14 cellular contexts compared by ENCODE assay signal in genomic region chr3:33062814-33063346, GRCh38. TPM values are rescaled to one million over a fixed set of nuclear protein-coding genes. Genes with fewer than 3 reads are reported as not detected.
DNase-seq lines count a peak whose midpoint lies in the region; ATAC-seq and TF ChIP-seq lines count a peak whose summit lies in the region.
"Had no signal": no experiment of that assay in that cellular context is flagged by ENCODE, and none has a peak within 500 bp of the region (broad histone marks: within the 10 kb centered on the region; RNA-seq: fewer than 3 reads in every experiment).

No MANE protein-coding gene starts in this region.

- H3K4me3 ChIP-seq in SK-N-SH (ENCODE audit: low read depth in 2 of 2, low read length in 1 of 2): no peak overlapping the region
- H3K4me3 ChIP-seq: colonic mucosa had no signal

- H3K27ac ChIP-seq in SK-N-SH (ENCODE audit: low read depth in 2 of 2, low read length in 1 of 2): no peak overlapping the region
- H3K27ac ChIP-seq: 22Rv1, colonic mucosa, RWPE1 had no signal

- H3K9me3 ChIP-seq in SK-N-SH: no peaks in the 10 kb centered on the region
- H3K9me3 ChIP-seq in T-helper 17 cell (ENCODE audit: control insufficient read depth, low read length, poor library complexity, severe bottlenecking): no peaks in the 10 kb centered on the region
- H3K9me3 ChIP-seq: colonic mucosa had no signal

- peak overlapping the region; percentile 100 for H3K27ac Mint-ChIP-seq in T-helper 17 cell
- H3K27ac Mint-ChIP-seq in activated naive CD8-positive, alpha-beta T cell treated with anti-CD3 and anti-CD28 coated beads, Interleukin-2, amount 10 ng/mL, durations not matched to agents 7 days and 5 days: peak overlapping the region; percentile 67
- peak overlapping the region; percentile 46 for H3K27ac Mint-ChIP-seq in nephron progenitor cell

- H3K4me3 Mint-ChIP-seq in T-helper 17 cell (peak overlapping the region; percentile 80), nephron progenitor cell (no peak overlapping the region)
- peak overlapping the region; percentile 57 for H3K4me3 Mint-ChIP-seq in activated naive CD8-positive, alpha-beta T cell treated with anti-CD3 and anti-CD28 coated beads, Interleukin-2, amount 10 ng/mL, durations not matched to agents 7 days and 5 days

- H4K20me1 ChIP-seq in SK-N-SH (ENCODE audit: insufficient read depth): no peaks in the 10 kb centered on the region

- no peaks in the 10 kb centered on the region for H3K27me3 Mint-ChIP-seq in T-helper 17 cell
- H3K27me3 Mint-ChIP-seq in activated naive CD8-positive, alpha-beta T cell treated with anti-CD3 and anti-CD28 coated beads, Interleukin-2, amount 10 ng/mL, durations not matched to agents 7 days and 5 days: no peaks in the 10 kb centered on the region
- H3K27me3 Mint-ChIP-seq in nephron progenitor cell (ENCODE audit: low read depth, poor library complexity): no peaks in the 10 kb centered on the region

- no peaks in the 10 kb centered on the region for H3K9me3 Mint-ChIP-seq in activated naive CD8-positive, alpha-beta T cell treated with anti-CD3 and anti-CD28 coated beads, Interleukin-2, amount 10 ng/mL, durations not matched to agents 7 days and 5 days
- no peaks in the 10 kb centered on the region for H3K9me3 Mint-ChIP-seq in nephron progenitor cell

- no peak for TF ChIP-seq EP300 in SK-N-SH (IDR thresholded peaks at IDR 0.05; ENCODE audit: borderline replicate concordance in 1 of 2, low read depth in 1 of 2, low read length in 1 of 2)

- H3K79me2 ChIP-seq in SK-N-SH (ENCODE audit: insufficient read depth): 0 out of 2 replicates have a peak, but pooled peaks cover 7% of the 10 kb centered on the region

- no peak overlapping the region for H3K9ac ChIP-seq in SK-N-SH

- POLR2A ChIA-PET in SK-N-SH (lab: Yijun Ruan, JAX): no interaction called here
- POLR2A ChIA-PET in activated naive CD8-positive, alpha-beta T cell treated with anti-CD3 and anti-CD28 coated beads, Interleukin-2, amount 10 ng/mL, durations not matched to agents 7 days and 5 days (lab: Charles Lee): interaction anchor here (1.1 to 3.5 kb wide), 2 partner anchors 14 to 17 kb away, joined by 3 to 19 read pairs; no protein-coding TSS in a partner anchor

- ATAC-seq in SK-N-SH treated with all-trans-retinoic acid at 6 μM for 48 hours: no peak
- peak; percentile 65 for ATAC-seq in T-helper 17 cell
- no peak for ATAC-seq in activated naive CD8-positive, alpha-beta T cell treated with anti-CD3 and anti-CD28 coated beads, Interleukin-2, amount 10 ng/mL, durations not matched to agents 7 days and 5 days (ENCODE audit: low read depth)
- no peak for ATAC-seq in esophagus mucosa
- ATAC-seq in GM18868 (IDR thresholded peaks at IDR 0.05; ENCODE audit: unreplicated experiment): no peak

- TF ChIP-seq CTCF in SK-N-SH (IDR thresholded peaks at IDR 0.05) (no peak), nephron progenitor cell (IDR thresholded peaks at IDR 0.05) (no peak)

- CTCF ChIA-PET in SK-N-SH (lab: Yijun Ruan, JAX): interaction anchor here (1.4 to 5.1 kb wide), 2 partner anchors 12 to 115 kb away, joined by 4 to 27 read pairs; no protein-coding TSS in a partner anchor

- 0 out of 2 replicates have a peak overlapping the region, but pooled peaks have one; percentile 7 for H3K4me2 ChIP-seq in SK-N-SH

- peaks cover 4% of the 10 kb centered on the region for H3K36me3 Mint-ChIP-seq in T-helper 17 cell (ENCODE audit: low read depth)
- H3K36me3 Mint-ChIP-seq in activated naive CD8-positive, alpha-beta T cell treated with anti-CD3 and anti-CD28 coated beads, Interleukin-2, amount 10 ng/mL, durations not matched to agents 7 days and 5 days: peaks cover 41% of the 10 kb centered on the region
- peaks cover 38% of the 10 kb centered on the region for H3K36me3 Mint-ChIP-seq in nephron progenitor cell (ENCODE audit: low read depth)

- no peaks in the 10 kb centered on the region for H3K27me3 ChIP-seq in SK-N-SH (ENCODE audit: insufficient read depth)
- H3K27me3 ChIP-seq: colonic mucosa had no signal

- peaks cover 4 to 6% of the 10 kb centered on the region in 2 experiments; a peak in 1 of 4 replicates for H3K4me1 ChIP-seq in SK-N-SH (ENCODE audit: control insufficient read depth in 1 of 2, insufficient read depth in 2 of 2, low read depth in 1 of 2, low read length in 1 of 2)
- H3K4me1 ChIP-seq: colonic mucosa had no signal

- no peak for DNase-seq in SK-N-SH
- DNase-seq in T-helper 17 cell: peak; percentile 27 to 62 (median 45)
- DNase-seq in activated naive CD8-positive, alpha-beta T cell treated with anti-CD3 and anti-CD28 coated beads, Interleukin-2, amount 10 ng/mL, durations not matched to agents 7 days and 5 days: no peak
- no peak for DNase-seq in nephron progenitor cell
- no peak for DNase-seq in OCI-M2 (lab: John Stamatoyannopoulos, UW; ENCODE audit: unreplicated experiment)
- DNase-seq: aorta, colonic mucosa, NCI-H1930, NCI-H748 treated with DMSO at 0.1 percent for 48 hours had no signal

- no peaks in the 10 kb centered on the region for H3K9me2 ChIP-seq in SK-N-SH

- WGBS in SK-N-SH (ENCODE audit: low lambda C conversion rate): 93% methylated on average over 10 of the region's 10 CpGs

- no peak overlapping the region for H2AFZ ChIP-seq in SK-N-SH (ENCODE audit: low read depth)

- H3K36me3 ChIP-seq in SK-N-SH (replicated peaks in 1 of 2; ENCODE audit: control insufficient read depth in 1 of 2, insufficient read depth in 2 of 2, low read length in 1 of 2): peaks cover 12 to 25% of the 10 kb centered on the region in 2 experiments
- H3K36me3 ChIP-seq: colonic mucosa had no signal

- peaks cover 60% of the 10 kb centered on the region for H3K4me1 Mint-ChIP-seq in T-helper 17 cell
- peaks cover 46% of the 10 kb centered on the region for H3K4me1 Mint-ChIP-seq in activated naive CD8-positive, alpha-beta T cell treated with anti-CD3 and anti-CD28 coated beads, Interleukin-2, amount 10 ng/mL, durations not matched to agents 7 days and 5 days
- H3K4me1 Mint-ChIP-seq in nephron progenitor cell: no peaks in the 10 kb centered on the region

- H3F3A ChIP-seq in SK-N-SH (replicated peaks; ENCODE audit: insufficient read depth): peaks cover 5% of the 10 kb centered on the region

- no peak for TF ChIP-seq RAD21 in SK-N-SH (IDR thresholded peaks at IDR 0.05; ENCODE audit: low read length)

TF ChIP-seq in SK-N-SH, 30 proteins besides CTCF, POLR2A, EP300 and RAD21 (continues in another document):
- TF ChIP-seq NFIC (IDR thresholded peaks at IDR 0.05; ENCODE audit: borderline replicate concordance) (no peak), USF2 (IDR thresholded peaks at IDR 0.05; ENCODE audit: borderline replicate concordance, low read depth, low read length) (no peak), CHD2 (IDR thresholded peaks at IDR 0.05; ENCODE audit: low read length, partially characterized antibody) (no peak), TEAD4 (IDR thresholded peaks at IDR 0.05; ENCODE audit: borderline replicate concordance, insufficient read depth) (no peak)

TF ChIP-seq in SK-N-SH treated with all-trans-retinoic acid at 6 μM for 48 hours, 23 proteins besides CTCF, POLR2A, EP300 and RAD21 (continues in another document):
- TF ChIP-seq POU6F1 (CRISPR knock-in tag; IDR thresholded peaks at IDR 0.05; ENCODE audit: borderline replicate concordance, low read depth) (no peak), GLIS3 (CRISPR knock-in tag; IDR thresholded peaks at IDR 0.05) (no peak), OSR1 (CRISPR knock-in tag; IDR thresholded peaks at IDR 0.05) (no peak), TCF4 (CRISPR knock-in tag; IDR thresholded peaks at IDR 0.05; ENCODE audit: borderline replicate concordance) (no peak), PPARA (CRISPR knock-in tag; IDR thresholded peaks at IDR 0.05; ENCODE audit: borderline replicate concordance) (no peak)

RNA-seq across cellular contexts. Expression of gene GLB1, which starts 34.1 kb away (rescaled TPM):
- 80.3 and 102 TPM in 2 replicates for polyA plus RNA-seq in SK-N-SH (2012; rRNA removed)
- polyA plus RNA-seq in SK-N-SH (2012; cell fraction: cytosol; rRNA removed): 74.7 and 84.2 TPM in 2 replicates
- polyA plus RNA-seq in SK-N-SH (2012; cell fraction: nucleus; rRNA removed): 84.8 and 88.0 TPM in 2 replicates
- 10 to 100 TPM; 29.8 to 37.3 TPM for total RNA-seq in T-helper 17 cell
- 10 to 100 TPM; 40.6 to 46.0 TPM for total RNA-seq in activated naive CD8-positive, alpha-beta T cell treated with anti-CD3 and anti-CD28 coated beads, Interleukin-2, amount 10 ng/mL, durations not matched to agents 7 days and 5 days
- 28.8 TPM for total RNA-seq in esophagus mucosa

RNA-seq across cellular contexts. Expression of gene TMPPE, which starts 34.1 kb away (rescaled TPM):
- polyA plus RNA-seq in SK-N-SH (2012; rRNA removed): 1.4 and 1.7 TPM in 2 replicates
- 1.1 and 1.7 TPM in 2 replicates for polyA plus RNA-seq in SK-N-SH (2012; cell fraction: cytosol; rRNA removed)
- polyA plus RNA-seq in SK-N-SH (2012; cell fraction: nucleus; rRNA removed): 1.4 and 1.6 TPM in 2 replicates
- total RNA-seq in T-helper 17 cell (10 to 100 TPM; 13.6 to 15.0 TPM), esophagus mucosa (4.8 TPM)
- total RNA-seq in activated naive CD8-positive, alpha-beta T cell treated with anti-CD3 and anti-CD28 coated beads, Interleukin-2, amount 10 ng/mL, durations not matched to agents 7 days and 5 days: 10 to 100 TPM in 1 of 2 experiments, 1 to 10 TPM in 1; 9.8 to 10.9 TPM

RNA-seq across cellular contexts. Expression of gene CRTAP, which starts 50.9 kb away (rescaled TPM):
- polyA plus RNA-seq in SK-N-SH (2012; rRNA removed): 198 and 240 TPM in 2 replicates
- polyA plus RNA-seq in SK-N-SH (2012; cell fraction: cytosol; rRNA removed): 246 and 266 TPM in 2 replicates
- polyA plus RNA-seq in SK-N-SH (2012; cell fraction: nucleus; rRNA removed): 41.2 and 84.3 TPM in 2 replicates
- 10 to 100 TPM; 57.3 to 62.8 TPM for total RNA-seq in T-helper 17 cell
- total RNA-seq in activated naive CD8-positive, alpha-beta T cell treated with anti-CD3 and anti-CD28 coated beads, Interleukin-2, amount 10 ng/mL, durations not matched to agents 7 days and 5 days: 10 to 100 TPM; 36.0 to 39.4 TPM
- total RNA-seq in esophagus mucosa: 78.7 TPM

Comparison
In these comparisons a context has a peak if more than half of its experiments do, and no peak if none do; other contexts are left out.
1. DNase-seq: peak in T-helper 17 cell (3 of 3); none in SK-N-SH (single experiment), activated naive CD8-positive, alpha-beta T cell treated with anti-CD3 and anti-CD28 coated beads, Interleukin-2, amount 10 ng/mL, durations not matched to agents 7 days and 5 days (single experiment), nephron progenitor cell (single experiment) and OCI-M2 (single experiment).
2. H3K27ac Mint-ChIP-seq: peak in every context shown above with its lines; median percentile 100 in T-helper 17 cell; 67 in activated naive CD8-positive, alpha-beta T cell treated with anti-CD3 and anti-CD28 coated beads, Interleukin-2, amount 10 ng/mL, durations not matched to agents 7 days and 5 days; 46 in nephron progenitor cell.